8 cellular contexts compared by ENCODE assay signal in the genomic region with DNA sequence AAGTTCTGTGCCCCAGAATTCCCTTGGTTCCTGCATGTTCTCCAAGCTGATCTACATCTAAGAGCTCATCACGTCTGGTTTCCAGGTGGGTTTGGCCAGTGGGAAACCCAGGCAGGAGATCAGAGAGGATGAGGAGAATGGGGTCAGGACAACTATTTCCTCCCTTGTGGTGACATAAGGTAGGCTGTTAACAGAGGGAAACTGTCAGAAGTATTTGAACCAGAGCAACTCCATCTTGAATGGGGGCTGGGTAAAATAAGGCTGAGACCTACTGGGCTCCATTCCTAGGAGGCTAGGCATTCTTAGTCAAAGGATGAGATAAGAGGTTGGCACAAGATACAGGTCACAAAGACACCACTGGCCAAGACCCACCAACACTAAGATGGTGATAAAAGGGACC.
"Had no signal": no experiment of that assay in that cellular context is flagged by ENCODE, and none has a peak within 500 bp of the region (broad histone marks: within the 10 kb centered on the region; RNA-seq: fewer than 3 reads in every experiment).

No MANE protein-coding gene starts in this region.

- ATAC-seq: GM12878 had no signal

- H3K4me3 ChIP-seq: GM12878 had no signal

- FAIRE-seq: G401.6, GM12878, GM12891, GM12892, GM18507, GM19239 had no signal

- DNase-seq: GDM1, GF-D8 had no signal
